ENCODE assay signal across 20 cellular contexts in genomic region chr16:88296437-88297177, GRCh38.
"Had no signal": no experiment of that assay in that cellular context is flagged by ENCODE, and none has a peak within 500 bp of the region (broad histone marks: within the 10 kb centered on the region; RNA-seq: fewer than 3 reads in every experiment).

No MANE protein-coding gene starts in this region.

- H3K9me3 ChIP-seq: pancreas, stomach, testis had no signal

- DNase-seq: activated CD4-positive, alpha-beta T cell treated with anti-CD3 and anti-CD28 coated beads for 1 hour; activated CD4-positive, alpha-beta T cell treated with anti-CD3 and anti-CD28 coated beads, Interleukin-2, amount 50 U/mL, for 4 hours; activated gamma-delta T cell treated with Interleukin-2 at 50 U/mL for 16 hours; activated naive CD8-positive, alpha-beta T cell treated with anti-CD3 and anti-CD28 coated beads for 36 hours; amniotic stem cell; dorsolateral prefrontal cortex; hippocampal formation; islet precursor cell; stimulated activated CD4-positive, alpha-beta T cell treated with anti-CD3 and anti-CD28 coated beads, Interleukin-4, amount 100 ng/mL, for 24 hours; stomach; T-helper 2 cell; testis had no signal

- H3K27ac ChIP-seq: dorsolateral prefrontal cortex, epithelial cell of prostate, foreskin keratinocyte, pancreas, stomach, testis, VCaP had no signal

- H3K4me1 Mint-ChIP-seq: activated naive CD8-positive, alpha-beta T cell treated with anti-CD3 and anti-CD28 coated beads for 36 hours; stimulated activated effector memory CD8-positive, alpha-beta T cell treated with anti-CD3 and anti-CD28 coated beads, Interleukin-12 subunit alpha, Interleukin-12 subunit beta, amount 100 ng/mL, for 72 hours had no signal

- H3K4me3 ChIP-seq: dorsolateral prefrontal cortex, lung, pancreas, smooth muscle cell, stomach, testis had no signal

- H3K4me1 ChIP-seq: pancreas, stomach had no signal

- H3K27me3 ChIP-seq: foreskin keratinocyte, pancreas, testis had no signal

- H3K36me3 Mint-ChIP-seq: activated naive CD8-positive, alpha-beta T cell treated with anti-CD3 and anti-CD28 coated beads for 36 hours; stimulated activated effector memory CD8-positive, alpha-beta T cell treated with anti-CD3 and anti-CD28 coated beads, Interleukin-12 subunit alpha, Interleukin-12 subunit beta, amount 100 ng/mL, for 72 hours had no signal

- ATAC-seq: pancreas; stimulated activated effector memory CD8-positive, alpha-beta T cell treated with anti-CD3 and anti-CD28 coated beads, Interleukin-12 subunit alpha, Interleukin-12 subunit beta, amount 100 ng/mL, for 72 hours had no signal

- H3K27ac Mint-ChIP-seq: activated naive CD8-positive, alpha-beta T cell treated with anti-CD3 and anti-CD28 coated beads for 36 hours; stimulated activated effector memory CD8-positive, alpha-beta T cell treated with anti-CD3 and anti-CD28 coated beads, Interleukin-12 subunit alpha, Interleukin-12 subunit beta, amount 100 ng/mL, for 72 hours had no signal

- H3K36me3 ChIP-seq: pancreas, stomach had no signal

- H3K9me3 Mint-ChIP-seq: activated naive CD8-positive, alpha-beta T cell treated with anti-CD3 and anti-CD28 coated beads for 36 hours; stimulated activated effector memory CD8-positive, alpha-beta T cell treated with anti-CD3 and anti-CD28 coated beads, Interleukin-12 subunit alpha, Interleukin-12 subunit beta, amount 100 ng/mL, for 72 hours had no signal

- H3K4me3 Mint-ChIP-seq: activated naive CD8-positive, alpha-beta T cell treated with anti-CD3 and anti-CD28 coated beads for 36 hours; neural crest cell; stimulated activated effector memory CD8-positive, alpha-beta T cell treated with anti-CD3 and anti-CD28 coated beads, Interleukin-12 subunit alpha, Interleukin-12 subunit beta, amount 100 ng/mL, for 72 hours had no signal
